2 cellular contexts compared by ENCODE assay signal in genomic region chr15:57436166-57436565, GRCh38.
TF ChIP-seq lines count a peak whose summit lies in the region.

No MANE protein-coding gene starts in this region.

TF ChIP-seq in liver, 16 proteins besides CTCF, POLR2A, EP300 and RAD21:
- TF ChIP-seq HNF4A (conservative IDR thresholded peaks at IDR 0.05) = peak; percentile 38 to 58
- TF ChIP-seq MAX (IDR thresholded peaks at IDR 0.05) = no peak
TF ChIP-seq in liver: peak in this region for 1.

TF ChIP-seq in HepG2, 621 proteins besides CTCF, POLR2A, EP300 and RAD21:
- TF ChIP-seq KLF6 (CRISPR knock-in tag; IDR thresholded peaks at IDR 0.05) (no peak), SNAPC5 (CRISPR knock-in tag; IDR thresholded peaks at IDR 0.05; ENCODE audit: borderline replicate concordance) (no peak), ZNF614 (CRISPR knock-in tag; IDR thresholded peaks at IDR 0.05; ENCODE audit: borderline replicate concordance) (no peak), EED (CRISPR knock-in tag; IDR thresholded peaks at IDR 0.05) (no peak), CHCHD3 (CRISPR knock-in tag; IDR thresholded peaks at IDR 0.05) (no peak), ZNF484 (CRISPR knock-in tag; IDR thresholded peaks at IDR 0.05; ENCODE audit: borderline replicate concordance, low read depth) (no peak)
